Comparison of ENCODE assay signal across 1 cellular context in genomic region chr11:71266114-71266833, GRCh38.
TF ChIP-seq lines count a peak whose summit lies in the region.

No MANE protein-coding gene starts in this region.

TF ChIP-seq in GM23338, 12 proteins besides CTCF, POLR2A, EP300 and RAD21:
- TF ChIP-seq, protein P1, sequence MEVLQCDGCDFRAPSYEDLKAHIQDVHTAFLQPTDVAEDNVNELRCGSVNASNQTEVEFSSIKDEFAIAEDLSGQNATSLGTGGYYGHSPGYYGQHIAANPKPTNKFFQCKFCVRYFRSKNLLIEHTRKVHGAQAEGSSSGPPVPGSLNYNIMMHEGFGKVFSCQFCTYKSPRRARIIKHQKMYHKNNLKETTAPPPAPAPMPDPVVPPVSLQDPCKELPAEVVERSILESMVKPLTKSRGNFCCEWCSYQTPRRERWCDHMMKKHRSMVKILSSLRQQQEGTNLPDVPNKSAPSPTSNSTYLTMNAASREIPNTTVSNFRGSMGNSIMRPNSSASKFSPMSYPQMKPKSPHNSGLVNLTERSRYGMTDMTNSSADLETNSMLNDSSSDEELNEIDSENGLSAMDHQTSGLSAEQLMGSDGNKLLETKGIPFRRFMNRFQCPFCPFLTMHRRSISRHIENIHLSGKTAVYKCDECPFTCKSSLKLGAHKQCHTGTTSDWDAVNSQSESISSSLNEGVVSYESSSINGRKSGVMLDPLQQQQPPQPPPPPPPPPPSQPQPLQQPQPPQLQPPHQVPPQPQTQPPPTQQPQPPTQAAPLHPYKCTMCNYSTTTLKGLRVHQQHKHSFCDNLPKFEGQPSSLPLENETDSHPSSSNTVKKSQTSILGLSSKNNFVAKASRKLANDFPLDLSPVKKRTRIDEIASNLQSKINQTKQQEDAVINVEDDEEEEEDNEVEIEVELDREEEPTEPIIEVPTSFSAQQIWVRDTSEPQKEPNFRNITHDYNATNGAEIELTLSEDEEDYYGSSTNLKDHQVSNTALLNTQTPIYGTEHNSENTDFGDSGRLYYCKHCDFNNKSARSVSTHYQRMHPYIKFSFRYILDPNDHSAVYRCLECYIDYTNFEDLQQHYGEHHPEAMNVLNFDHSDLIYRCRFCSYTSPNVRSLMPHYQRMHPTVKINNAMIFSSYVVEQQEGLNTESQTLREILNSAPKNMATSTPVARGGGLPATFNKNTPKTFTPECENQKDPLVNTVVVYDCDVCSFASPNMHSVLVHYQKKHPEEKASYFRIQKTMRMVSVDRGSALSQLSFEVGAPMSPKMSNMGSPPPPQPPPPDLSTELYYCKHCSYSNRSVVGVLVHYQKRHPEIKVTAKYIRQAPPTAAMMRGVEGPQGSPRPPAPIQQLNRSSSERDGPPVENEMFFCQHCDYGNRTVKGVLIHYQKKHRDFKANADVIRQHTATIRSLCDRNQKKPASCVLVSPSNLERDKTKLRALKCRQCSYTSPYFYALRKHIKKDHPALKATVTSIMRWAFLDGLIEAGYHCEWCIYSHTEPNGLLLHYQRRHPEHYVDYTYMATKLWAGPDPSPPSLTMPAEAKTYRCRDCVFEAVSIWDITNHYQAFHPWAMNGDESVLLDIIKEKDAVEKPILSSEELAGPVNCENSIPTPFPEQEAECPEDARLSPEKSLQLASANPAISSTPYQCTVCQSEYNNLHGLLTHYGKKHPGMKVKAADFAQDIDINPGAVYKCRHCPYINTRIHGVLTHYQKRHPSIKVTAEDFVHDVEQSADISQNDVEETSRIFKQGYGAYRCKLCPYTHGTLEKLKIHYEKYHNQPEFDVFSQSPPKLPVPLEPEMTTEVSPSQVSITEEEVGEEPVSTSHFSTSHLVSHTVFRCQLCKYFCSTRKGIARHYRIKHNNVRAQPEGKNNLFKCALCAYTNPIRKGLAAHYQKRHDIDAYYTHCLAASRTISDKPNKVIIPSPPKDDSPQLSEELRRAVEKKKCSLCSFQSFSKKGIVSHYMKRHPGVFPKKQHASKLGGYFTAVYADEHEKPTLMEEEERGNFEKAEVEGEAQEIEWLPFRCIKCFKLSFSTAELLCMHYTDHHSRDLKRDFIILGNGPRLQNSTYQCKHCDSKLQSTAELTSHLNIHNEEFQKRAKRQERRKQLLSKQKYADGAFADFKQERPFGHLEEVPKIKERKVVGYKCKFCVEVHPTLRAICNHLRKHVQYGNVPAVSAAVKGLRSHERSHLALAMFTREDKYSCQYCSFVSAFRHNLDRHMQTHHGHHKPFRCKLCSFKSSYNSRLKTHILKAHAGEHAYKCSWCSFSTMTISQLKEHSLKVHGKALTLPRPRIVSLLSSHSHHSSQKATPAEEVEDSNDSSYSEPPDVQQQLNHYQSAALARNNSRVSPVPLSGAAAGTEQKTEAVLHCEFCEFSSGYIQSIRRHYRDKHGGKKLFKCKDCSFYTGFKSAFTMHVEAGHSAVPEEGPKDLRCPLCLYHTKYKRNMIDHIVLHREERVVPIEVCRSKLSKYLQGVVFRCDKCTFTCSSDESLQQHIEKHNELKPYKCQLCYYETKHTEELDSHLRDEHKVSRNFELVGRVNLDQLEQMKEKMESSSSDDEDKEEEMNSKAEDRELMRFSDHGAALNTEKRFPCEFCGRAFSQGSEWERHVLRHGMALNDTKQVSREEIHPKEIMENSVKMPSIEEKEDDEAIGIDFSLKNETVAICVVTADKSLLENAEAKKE (CRISPR knock-in tag; IDR thresholded peaks at IDR 0.05): 0 out of 2 replicates have a peak, but pooled peaks have one; percentile 34
- TF ChIP-seq ZNF114 (CRISPR knock-in tag; IDR thresholded peaks at IDR 0.05) (no peak), POLR2AphosphoS5 (IDR thresholded peaks at IDR 0.05; ENCODE audit: low read depth) (peak; percentile 38; the same call in 1 of the 2 replicates)
TF ChIP-seq in GM23338: peak in this region for 2.
